In genomic region chr11:76637491-76638266, GRCh38 we compare ENCODE assay signal across 9 cellular contexts. TPM values are rescaled to one million over a fixed set of nuclear protein-coding genes. Genes with fewer than 3 reads are reported as not detected.
DNase-seq lines count a peak whose midpoint lies in the region; ATAC-seq, FAIRE-seq and TF ChIP-seq lines count a peak whose summit lies in the region.
"Had no signal": no experiment of that assay in that cellular context is flagged by ENCODE, and none has a peak within 500 bp of the region (broad histone marks: within the 10 kb centered on the region; RNA-seq: fewer than 3 reads in every experiment).

No MANE protein-coding gene starts in this region.

- in situ Hi-C loops in HAP-1 (cut with MboI; ENCODE audit: low sequenced_read_pairs) = no loop called here

- no peak for DNase-seq in naive thymus-derived CD4-positive, alpha-beta T cell
- DNase-seq in activated T-helper 1 cell treated with anti-CD3 and anti-CD28 coated beads, Interleukin-12 subunit alpha, Interleukin-12 subunit beta, Interleukin-2, Interleukin-4 antibody, amounts not matched to agents 30 ng/mL and 10 ng/mL and 1 ng/mL, durations not matched to agents 14 hours and 24 hours and 36 hours (ENCODE audit: low spot score) = no peak
- no peak for DNase-seq in HAP-1 (ENCODE audit: low spot score in 2 of 2)
- no peak for DNase-seq in D721Med (ENCODE audit: insufficient read length, low spot score)

- ATAC-seq in GM18909 (IDR thresholded peaks at IDR 0.05; ENCODE audit: poor library complexity, unreplicated experiment) (peak; percentile 92), HG02678 (IDR thresholded peaks at IDR 0.05; ENCODE audit: unreplicated experiment) (peak; percentile 82), HG02970 (IDR thresholded peaks at IDR 0.05; ENCODE audit: low FRiP score, unreplicated experiment) (no peak)
- peak; percentile 73 for ATAC-seq in naive thymus-derived CD4-positive, alpha-beta T cell

- peak overlapping the region; percentile 41; the same call in 1 of the 2 replicates for H3K4me2 ChIP-seq in OCI-LY1 (ENCODE audit: low read length)

- H3K79me2 ChIP-seq in OCI-LY1 (ENCODE audit: insufficient read depth, low read length) = no peaks in the 10 kb centered on the region

- H3K27ac Mint-ChIP-seq in naive thymus-derived CD4-positive, alpha-beta T cell = no peak overlapping the region
- H3K27ac Mint-ChIP-seq in activated T-helper 1 cell treated with anti-CD3 and anti-CD28 coated beads, Interleukin-12 subunit alpha, Interleukin-12 subunit beta, Interleukin-2, Interleukin-4 antibody, amounts not matched to agents 30 ng/mL and 10 ng/mL and 1 ng/mL, durations not matched to agents 14 hours and 24 hours and 36 hours = no peak overlapping the region

- peaks cover 27 to 52% (median 44%) of the 10 kb centered on the region in 5 donors for H3K27me3 Mint-ChIP-seq in naive thymus-derived CD4-positive, alpha-beta T cell
- H3K27me3 Mint-ChIP-seq in activated T-helper 1 cell treated with anti-CD3 and anti-CD28 coated beads, Interleukin-12 subunit alpha, Interleukin-12 subunit beta, Interleukin-2, Interleukin-4 antibody, amounts not matched to agents 30 ng/mL and 10 ng/mL and 1 ng/mL, durations not matched to agents 14 hours and 24 hours and 36 hours (ENCODE audit: insufficient read depth) = peaks cover 11% of the 10 kb centered on the region

- no peak for TF ChIP-seq CTCF in OCI-LY1 (IDR thresholded peaks at IDR 0.05; ENCODE audit: low read length)
- TF ChIP-seq CTCF in D721Med (IDR thresholded peaks at IDR 0.05; ENCODE audit: insufficient read depth, missing control alignments) = no peak

- no peaks in the 10 kb centered on the region for H3K36me3 Mint-ChIP-seq in naive thymus-derived CD4-positive, alpha-beta T cell
- no peaks in the 10 kb centered on the region for H3K36me3 Mint-ChIP-seq in activated T-helper 1 cell treated with anti-CD3 and anti-CD28 coated beads, Interleukin-12 subunit alpha, Interleukin-12 subunit beta, Interleukin-2, Interleukin-4 antibody, amounts not matched to agents 30 ng/mL and 10 ng/mL and 1 ng/mL, durations not matched to agents 14 hours and 24 hours and 36 hours (ENCODE audit: low read depth)

- no peak overlapping the region for H2AFZ ChIP-seq in OCI-LY1 (ENCODE audit: low read length)

- H3K4me3 Mint-ChIP-seq in naive thymus-derived CD4-positive, alpha-beta T cell = no peak overlapping the region
- H3K4me3 Mint-ChIP-seq in activated T-helper 1 cell treated with anti-CD3 and anti-CD28 coated beads, Interleukin-12 subunit alpha, Interleukin-12 subunit beta, Interleukin-2, Interleukin-4 antibody, amounts not matched to agents 30 ng/mL and 10 ng/mL and 1 ng/mL, durations not matched to agents 14 hours and 24 hours and 36 hours = no peak overlapping the region

- H3K4me1 ChIP-seq in OCI-LY1 (ENCODE audit: insufficient read depth, low read length, severe bottlenecking) (peaks cover 48% of the 10 kb centered on the region), HAP-1 (no peaks in the 10 kb centered on the region)
- no peaks in the 10 kb centered on the region for H3K4me1 ChIP-seq in naive thymus-derived CD4-positive, alpha-beta T cell (ENCODE audit: control insufficient read depth in 2 of 2, insufficient read depth in 2 of 2, low read length in 2 of 2)

- H3K4me3 ChIP-seq in OCI-LY1 (ENCODE audit: low read depth, low read length, poor library complexity, severe bottlenecking) (peak overlapping the region; percentile 15), HAP-1 (no peak overlapping the region)
- no peak overlapping the region for H3K4me3 ChIP-seq in naive thymus-derived CD4-positive, alpha-beta T cell (ENCODE audit: low read length)

- no peak for FAIRE-seq in D721Med (lab: Jason Lieb, UNC)

- H3F3A ChIP-seq in OCI-LY1 (ENCODE audit: insufficient read depth, low read length) = no peaks in the 10 kb centered on the region

- H3K9ac ChIP-seq in OCI-LY1 (ENCODE audit: low read length) = peak overlapping the region; percentile 33; the same call in 1 of the 2 replicates

- POLR2A ChIA-PET in naive thymus-derived CD4-positive, alpha-beta T cell (lab: Charles Lee) = no interaction called here

- no peaks in the 10 kb centered on the region for H3K9me2 ChIP-seq in OCI-LY1 (ENCODE audit: low read depth, low read length)

- peak overlapping the region; percentile 92 for H3K27ac ChIP-seq in OCI-LY1 (ENCODE audit: low read depth, low read length, poor library complexity, severe bottlenecking)
- H3K27ac ChIP-seq in naive thymus-derived CD4-positive, alpha-beta T cell (ENCODE audit: low read depth, low read length) = no peak overlapping the region
- H3K27ac ChIP-seq: HL-60 had no signal

- CTCF ChIA-PET in naive thymus-derived CD4-positive, alpha-beta T cell (lab: Charles Lee) = no interaction called here

- no peaks in the 10 kb centered on the region for H3K9me3 Mint-ChIP-seq in naive thymus-derived CD4-positive, alpha-beta T cell
- H3K9me3 Mint-ChIP-seq in activated T-helper 1 cell treated with anti-CD3 and anti-CD28 coated beads, Interleukin-12 subunit alpha, Interleukin-12 subunit beta, Interleukin-2, Interleukin-4 antibody, amounts not matched to agents 30 ng/mL and 10 ng/mL and 1 ng/mL, durations not matched to agents 14 hours and 24 hours and 36 hours = no peaks in the 10 kb centered on the region

- H3K4me1 Mint-ChIP-seq in naive thymus-derived CD4-positive, alpha-beta T cell = peaks cover 0 to 8% (median 0%) of the 10 kb centered on the region in 7 donors
- peaks cover 8% of the 10 kb centered on the region for H3K4me1 Mint-ChIP-seq in activated T-helper 1 cell treated with anti-CD3 and anti-CD28 coated beads, Interleukin-12 subunit alpha, Interleukin-12 subunit beta, Interleukin-2, Interleukin-4 antibody, amounts not matched to agents 30 ng/mL and 10 ng/mL and 1 ng/mL, durations not matched to agents 14 hours and 24 hours and 36 hours (ENCODE audit: low read depth)

- H4K20me1 ChIP-seq in OCI-LY1 (ENCODE audit: insufficient read depth, low read length) = no peaks in the 10 kb centered on the region

- intact Hi-C loops in naive thymus-derived CD4-positive, alpha-beta T cell (cut with micrococcal nuclease) = no loop called here
- intact Hi-C loops in activated T-helper 1 cell treated with anti-CD3 and anti-CD28 coated beads, Interleukin-12 subunit alpha, Interleukin-12 subunit beta, Interleukin-2, Interleukin-4 antibody, amounts not matched to agents 30 ng/mL and 10 ng/mL and 1 ng/mL, durations not matched to agents 14 hours and 24 hours and 36 hours (cut with micrococcal nuclease) = no loop called here

- H3K36me3 ChIP-seq in OCI-LY1 (ENCODE audit: insufficient read depth, low read length) (no peaks in the 10 kb centered on the region), HAP-1 (replicated peaks) (no peaks in the 10 kb centered on the region)
- no peaks in the 10 kb centered on the region for H3K36me3 ChIP-seq in naive thymus-derived CD4-positive, alpha-beta T cell (ENCODE audit: control insufficient read depth in 2 of 3, insufficient read depth in 3 of 3, low read length in 3 of 3)

- H3K27me3 ChIP-seq in OCI-LY1 (ENCODE audit: insufficient read depth, low read length) (0 out of 2 replicates have a peak, but pooled peaks cover 5% of the 10 kb centered on the region), HAP-1 (ENCODE audit: low read depth) (no peaks in the 10 kb centered on the region)
- no peaks in the 10 kb centered on the region for H3K27me3 ChIP-seq in naive thymus-derived CD4-positive, alpha-beta T cell (ENCODE audit: control insufficient read depth in 2 of 2, insufficient read depth in 2 of 2, low read length in 2 of 2)

- H3K9me3 ChIP-seq in OCI-LY1 (ENCODE audit: low read length) (no peaks in the 10 kb centered on the region), HAP-1 (no peaks in the 10 kb centered on the region)
- no peaks in the 10 kb centered on the region for H3K9me3 ChIP-seq in naive thymus-derived CD4-positive, alpha-beta T cell (ENCODE audit: control insufficient read depth in 2 of 3, low read length in 3 of 3)

RNA-seq across cellular contexts. Expression of gene LRRC32, which starts 32.9 kb away (rescaled TPM):
- total RNA-seq in naive thymus-derived CD4-positive, alpha-beta T cell = 1 to 10 TPM in 1 of 5 experiments, under 1 TPM in 3, not detected in 1; 0.08 to 4.5 (median 0.61) TPM
- polyA plus RNA-seq in naive thymus-derived CD4-positive, alpha-beta T cell = not detected
- total RNA-seq in activated T-helper 1 cell treated with anti-CD3 and anti-CD28 coated beads, Interleukin-12 subunit alpha, Interleukin-12 subunit beta, Interleukin-2, Interleukin-4 antibody, amounts not matched to agents 30 ng/mL and 10 ng/mL and 1 ng/mL, durations not matched to agents 14 hours and 24 hours and 36 hours = 5.5 and 5.7 TPM in 2 replicates
